ENCODE assay signal across 32 cellular contexts in the genomic region with DNA sequence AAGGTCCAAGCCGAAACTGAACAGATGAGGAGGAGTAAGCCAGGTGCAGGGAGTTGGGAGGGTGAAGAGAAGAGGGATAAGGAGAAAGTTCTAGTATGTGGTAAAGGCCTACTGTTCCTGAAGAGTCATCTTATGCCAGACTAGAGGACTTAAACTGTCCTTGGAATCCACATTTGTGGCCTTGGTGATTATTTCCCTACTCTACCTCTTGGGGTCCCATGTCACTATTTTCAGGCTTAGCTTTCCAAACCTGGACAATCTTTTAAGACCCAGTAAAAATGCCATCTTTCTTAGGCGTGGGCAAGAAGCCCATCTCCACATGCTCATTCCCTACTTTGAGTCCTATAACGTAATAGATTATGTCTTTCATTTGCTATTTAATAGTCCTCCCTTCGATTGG. TPM values are rescaled to one million over a fixed set of nuclear protein-coding genes. Genes with fewer than 3 reads are reported as not detected.
A peak's percentile ranks its signal among the peaks of the same experiment; 100 is the strongest.
DNase-seq lines count a peak whose midpoint lies in the region; ATAC-seq and TF ChIP-seq lines count a peak whose summit lies in the region.
"Had no signal": no experiment of that assay in that cellular context is flagged by ENCODE, and none has a peak within 500 bp of the region (broad histone marks: within the 10 kb centered on the region; RNA-seq: fewer than 3 reads in every experiment).

No MANE protein-coding gene starts in this region.

- TF ChIP-seq CTCF in A673 (conservative IDR thresholded peaks at IDR 0.05; ENCODE audit: low read depth, low read length) (peak; percentile 27; the same call in 1 of the 2 replicates), RWPE2 (IDR thresholded peaks at IDR 0.05; ENCODE audit: poor library complexity, severe bottlenecking) (peak; percentile 26), hepatocyte (IDR thresholded peaks at IDR 0.05; ENCODE audit: poor library complexity) (peak; percentile 8)

- no peak overlapping the region for H3K4me2 ChIP-seq in hepatocyte
- H3K4me2 ChIP-seq: BLaER1 treated with 17β-estradiol and CSF1 and Interleukin-3, amounts not matched to agents 10 nM and 100 nM had no signal

- H3K27ac ChIP-seq in A673 (ENCODE audit: low read depth, low read length, poor library complexity, severe bottlenecking) = no peak overlapping the region
- no peak overlapping the region for H3K27ac ChIP-seq in RWPE2 (ENCODE audit: poor library complexity, severe bottlenecking)
- H3K27ac ChIP-seq in hepatocyte = no peak overlapping the region
- H3K27ac ChIP-seq: ascending aorta; BLaER1 treated with 17β-estradiol and CSF1 and Interleukin-3, amounts not matched to agents 10 nM and 100 nM; esophagus muscularis mucosa; suprapubic skin; upper lobe of left lung had no signal

- H4K20me1 ChIP-seq in hepatocyte (ENCODE audit: insufficient read depth, poor library complexity, severe bottlenecking) = no peaks in the 10 kb centered on the region
- H4K20me1 ChIP-seq: BLaER1 treated with 17β-estradiol and CSF1 and Interleukin-3, amounts not matched to agents 10 nM and 100 nM had no signal

- H3K4me1 ChIP-seq in A673 (ENCODE audit: insufficient read depth, low read length, poor library complexity, severe bottlenecking) (no peaks in the 10 kb centered on the region), RWPE2 (ENCODE audit: insufficient read depth, poor library complexity, severe bottlenecking) (no peaks in the 10 kb centered on the region), hepatocyte (ENCODE audit: insufficient read depth) (no peaks in the 10 kb centered on the region)
- H3K4me1 ChIP-seq: ascending aorta; BLaER1 treated with 17β-estradiol and CSF1 and Interleukin-3, amounts not matched to agents 10 nM and 100 nM; upper lobe of left lung had no signal

- no TSS peak for BruUV-seq in A673 (replicated peaks; lab: Mats Ljungman, UMichigan)

- no peaks in the 10 kb centered on the region for H3K79me2 ChIP-seq in hepatocyte

- no peak overlapping the region for H2AFZ ChIP-seq in hepatocyte

- no peaks in the 10 kb centered on the region for H3K9me3 ChIP-seq in A673 (ENCODE audit: low read depth, low read length, poor library complexity, severe bottlenecking)
- H3K9me3 ChIP-seq in RWPE2 (ENCODE audit: severe bottlenecking) = no peaks in the 10 kb centered on the region
- no peaks in the 10 kb centered on the region for H3K9me3 ChIP-seq in hepatocyte (ENCODE audit: low read depth)
- H3K9me3 ChIP-seq: ascending aorta; BLaER1 treated with 17β-estradiol and CSF1 and Interleukin-3, amounts not matched to agents 10 nM and 100 nM; esophagus muscularis mucosa; MG63; suprapubic skin; upper lobe of left lung had no signal

- CTCF ChIA-PET in A673 (lab: Charles Lee) = interaction anchor here (0.8 to 3.9 kb wide), 2 partner anchors 427 to 474 kb away, joined by 3 to 52 read pairs; no protein-coding TSS in a partner anchor

- H3K4me3 ChIP-seq in A673 (ENCODE audit: low read depth, low read length, poor library complexity, severe bottlenecking) = no peak overlapping the region
- H3K4me3 ChIP-seq in RWPE2 (ENCODE audit: severe bottlenecking) = no peak overlapping the region
- no peak overlapping the region for H3K4me3 ChIP-seq in hepatocyte
- H3K4me3 ChIP-seq: ascending aorta; BLaER1 treated with 17β-estradiol and CSF1 and Interleukin-3, amounts not matched to agents 10 nM and 100 nM; esophagus muscularis mucosa; MG63; suprapubic skin; upper lobe of left lung had no signal

- in situ Hi-C loops in G401 (cut with HindIII; ENCODE audit: low sequenced_read_pairs) = loop anchor here (25.0 kb wide), 1 partner anchor 479 kb away; no protein-coding TSS in a partner anchor

- no peaks in the 10 kb centered on the region for H3K9me2 ChIP-seq in hepatocyte (replicated peaks; ENCODE audit: insufficient read depth)

- DNase-seq in A673 (ENCODE audit: low spot score) (peak; percentile 21), H4 (ENCODE audit: low spot score) (peak; percentile 6), RWPE2 (ENCODE audit: low spot score) (no peak), hepatocyte (ENCODE audit: low spot score) (no peak), cortex of kidney (lab: John Stamatoyannopoulos, UW) (no peak), T-helper 2 cell (no peak), G401 (ENCODE audit: low spot score) (no peak)
- DNase-seq: activated CD4-positive, alpha-beta T cell treated with anti-CD3 and anti-CD28 coated beads, Interleukin-2, amount 50 U/mL, for 48 hours; activated gamma-delta T cell treated with Interleukin-2 at 50 U/mL for 16 hours; activated naive CD8-positive, alpha-beta T cell treated with anti-CD3 and anti-CD28 coated beads, Interleukin-2, amount 10 ng/mL, durations not matched to agents 7 days and 5 days; activated T-cell treated with anti-CD3 and anti-CD28 coated beads, Interleukin-2, amount 50 U/mL, for 48 hours; DMS53; foreskin fibroblast; GOT3; head of caudate nucleus; KBM-7; kidney; MG63; midbrain; naive B cell; NCI-H1436 treated with DMSO at 0.1 percent for 48 hours; NCI-H2081 treated with DMSO at 0.1 percent for 48 hours; NCI-H748 treated with DMSO at 0.1 percent for 48 hours; occipital lobe; RPMI8226; stimulated activated naive CD4-positive, alpha-beta T cell; upper lobe of left lung had no signal

- POLR2A ChIA-PET in A673 (lab: Charles Lee; ENCODE audit: low non-redundant PET) = no interaction called here

- H3K27me3 ChIP-seq in A673 (replicated peaks; ENCODE audit: insufficient read depth, low read depth, low read length, poor library complexity) (no peaks in the 10 kb centered on the region), RWPE2 (ENCODE audit: insufficient read depth, poor library complexity, severe bottlenecking) (no peaks in the 10 kb centered on the region), hepatocyte (no peaks in the 10 kb centered on the region)
- H3K27me3 ChIP-seq: ascending aorta; BLaER1 treated with 17β-estradiol and CSF1 and Interleukin-3, amounts not matched to agents 10 nM and 100 nM; esophagus muscularis mucosa; MG63; suprapubic skin had no signal

- 71% methylated on average over 4 of the region's 4 CpGs for WGBS in hepatocyte (ENCODE audit: low lambda C conversion rate, missing lambda C conversion rate)

- intact Hi-C loops in A673 (cut with micrococcal nuclease; ENCODE audit: unreplicated experiment) = loop anchor here (5.0 kb wide), 1 partner anchor 184 kb away; a partner anchor contains a TSS

- ATAC-seq in RWPE2 (ENCODE audit: low read depth) = no peak
- ATAC-seq: activated CD4-positive, CD25-positive, alpha-beta regulatory T cell treated with anti-CD3 and anti-CD28 coated beads, Interleukin-2, amount 50 U/mL, for 24 hours had no signal

- no peaks in the 10 kb centered on the region for H3K36me3 ChIP-seq in A673 (ENCODE audit: insufficient read depth, low read length, poor library complexity, severe bottlenecking)
- no peaks in the 10 kb centered on the region for H3K36me3 ChIP-seq in RWPE2 (ENCODE audit: low read depth)
- no peaks in the 10 kb centered on the region for H3K36me3 ChIP-seq in hepatocyte (replicated peaks; ENCODE audit: insufficient read depth, low read depth)
- H3K36me3 ChIP-seq: ascending aorta; BLaER1 treated with 17β-estradiol and CSF1 and Interleukin-3, amounts not matched to agents 10 nM and 100 nM; esophagus muscularis mucosa; MG63; suprapubic skin; upper lobe of left lung had no signal

RNA-seq across cellular contexts. Expression of a gene that starts 40.1 kb away (rescaled TPM):
- total RNA-seq in A673 (2021) (33.6 and 41.0 TPM in 2 replicates), hepatocyte (27.7 and 34.6 TPM in 2 replicates)
- total RNA-seq in H4 (2014; rRNA removed; shearing (Covaris generic)) = 7.0 and 13.2 TPM in 2 replicates
- 25.3 and 29.1 TPM in 2 replicates for polyA plus RNA-seq in hepatocyte
- total RNA-seq in G401 (2014; rRNA removed; shearing (Covaris generic)) = 142 and 152 TPM in 2 replicates

Comparison
In these comparisons a context has a peak if more than half of its experiments do, and no peak if none do; other contexts are left out.
1. DNase-seq: peak in A673 (single experiment) and H4 (single experiment); none in RWPE2 (single experiment), hepatocyte (single experiment), cortex of kidney (single experiment), T-helper 2 cell (0 of 5) and G401 (single experiment).
2. Peak in every context shown above with its lines, with median percentiles within 50 percentile points of each other: CTCF ChIP-seq.